In genomic region chr1:227910506-227910905, GRCh38 we compare ENCODE assay signal across 25 cellular contexts. TPM values are rescaled to one million over a fixed set of nuclear protein-coding genes. Genes with fewer than 3 reads are reported as not detected.
DNase-seq lines count a peak whose midpoint lies in the region; ATAC-seq lines count a peak whose summit lies in the region.
"Had no signal": no experiment of that assay in that cellular context is flagged by ENCODE, and none has a peak within 500 bp of the region (broad histone marks: within the 10 kb centered on the region; RNA-seq: fewer than 3 reads in every experiment).

No MANE protein-coding gene starts in this region.

- H3K36me3 Mint-ChIP-seq in activated T-cell treated with anti-CD3 and anti-CD28 coated beads, Interleukin-2, amount 50 U/mL, for 4 hours (ENCODE audit: insufficient read depth) = no peaks in the 10 kb centered on the region
- H3K36me3 Mint-ChIP-seq: CD8-positive, alpha-beta T cell had no signal

- ATAC-seq in esophagus mucosa = peak; percentile 9
- ATAC-seq in activated T-cell treated with anti-CD3 and anti-CD28 coated beads, Interleukin-2, amount 50 U/mL, for 4 hours = no peak
- ATAC-seq: activated CD8-positive, alpha-beta T cell treated with anti-CD3 and anti-CD28 coated beads, Interleukin-2, amount 10 ng/mL, durations not matched to agents 7 days and 5 days; CD8-positive, alpha-beta T cell; gastrocnemius medialis; K562; left lobe of liver had no signal

- no peaks in the 10 kb centered on the region for H3K9me3 Mint-ChIP-seq in activated T-cell treated with anti-CD3 and anti-CD28 coated beads, Interleukin-2, amount 50 U/mL, for 4 hours
- H3K9me3 Mint-ChIP-seq: activated B cell treated with CpG ODN at 0.5 μM for 24 hours; activated naive CD4-positive, alpha-beta T cell treated with anti-CD3 and anti-CD28 coated beads for 36 hours; activated T-cell treated with anti-CD3 and anti-CD28 coated beads, Interleukin-2, amount 50 U/mL, for 24 hours; CD8-positive, alpha-beta T cell; T-helper 2 cell treated with Interferon-gamma antibody and Interleukin-4, amounts not matched to agents 5 μg/mL and 100 μg/mL, for 36 hours had no signal

- no peaks in the 10 kb centered on the region for H3K4me1 Mint-ChIP-seq in activated T-cell treated with anti-CD3 and anti-CD28 coated beads, Interleukin-2, amount 50 U/mL, for 4 hours (ENCODE audit: low read depth)
- H3K4me1 Mint-ChIP-seq: activated B cell treated with CpG ODN at 0.5 μM for 24 hours had no signal

- no peak overlapping the region for H3K4me3 Mint-ChIP-seq in activated T-cell treated with anti-CD3 and anti-CD28 coated beads, Interleukin-2, amount 50 U/mL, for 4 hours
- H3K4me3 Mint-ChIP-seq: activated B cell treated with CpG ODN at 0.5 μM for 24 hours; activated CD8-positive, alpha-beta T cell treated with anti-CD3 and anti-CD28 coated beads, Interleukin-2, amount 10 ng/mL, durations not matched to agents 7 days and 5 days; activated naive CD4-positive, alpha-beta T cell treated with anti-CD3 and anti-CD28 coated beads for 36 hours; activated T-cell treated with anti-CD3 and anti-CD28 coated beads, Interleukin-2, amount 50 U/mL, for 24 hours; CD8-positive, alpha-beta T cell; T-helper 2 cell treated with Interferon-gamma antibody and Interleukin-4, amounts not matched to agents 5 μg/mL and 100 μg/mL, for 36 hours had no signal

- H3K27me3 Mint-ChIP-seq in activated T-cell treated with anti-CD3 and anti-CD28 coated beads, Interleukin-2, amount 50 U/mL, for 4 hours (ENCODE audit: low read depth) = no peaks in the 10 kb centered on the region
- H3K27me3 Mint-ChIP-seq: activated T-cell treated with anti-CD3 and anti-CD28 coated beads, Interleukin-2, amount 50 U/mL, for 24 hours had no signal

- DNase-seq in LHCN-M2 (ENCODE audit: low read depth) = peak; percentile 11
- peak; percentile 47 for DNase-seq in myocyte (ENCODE audit: low read depth)
- peak in 9 of 49 donors; percentile 14 to 54 (median 30) for DNase-seq in substantia nigra (lab: John Stamatoyannopoulos, UW)
- no peak for DNase-seq in NCI-H1105 (lab: John Stamatoyannopoulos, UW)
- DNase-seq in NCI-H82 treated with DMSO at 0.1 percent for 48 hours (lab: John Stamatoyannopoulos, UW; ENCODE audit: unreplicated experiment) = no peak
- DNase-seq in NOMO-1 treated with dmso at 0.1 percent for 144 hours (lab: John Stamatoyannopoulos, UW; ENCODE audit: unreplicated experiment) = no peak
- no peak for DNase-seq in activated T-cell treated with anti-CD3 and anti-CD28 coated beads, Interleukin-2, amount 50 U/mL, for 4 hours
- DNase-seq: activated B cell treated with CpG ODN at 0.5 μM for 24 hours; activated CD8-positive, alpha-beta T cell treated with anti-CD3 and anti-CD28 coated beads, Interleukin-2, amount 10 ng/mL, durations not matched to agents 7 days and 5 days; activated naive CD4-positive, alpha-beta T cell treated with anti-CD3 and anti-CD28 coated beads for 36 hours; activated T-cell treated with anti-CD3 and anti-CD28 coated beads, Interleukin-2, amount 50 U/mL, for 24 hours; DMS153; gastrocnemius medialis; GDM1; NCI-H1694; NCI-H774; stimulated activated CD4-positive, alpha-beta T cell treated with anti-CD3 and anti-CD28 coated beads, Interleukin-15, amount 100 ng/mL, for 24 hours had no signal

- peak overlapping the region; percentile 30 for H3K27ac ChIP-seq in substantia nigra (ENCODE audit: low read depth, low read length, poor library complexity, severe bottlenecking)
- H3K27ac ChIP-seq: cardiac muscle cell, gastrocnemius medialis, neutrophil had no signal

RNA-seq across cellular contexts. Expression of gene WNT9A, which starts 37.2 kb away (rescaled TPM):
- total RNA-seq in LHCN-M2 (2014; rRNA removed) (3.5 and 4.3 TPM in 2 replicates), esophagus mucosa (3.1 TPM), myocyte (6.5 and 10.6 TPM in 2 replicates)
- polyA plus RNA-seq in LHCN-M2 (2012) = 3.7 TPM
- polyA plus RNA-seq in myocyte (2012) = 11.8 TPM
- under 1 TPM; 0.05 to 0.08 (median 0.05) TPM for total RNA-seq in activated T-cell treated with anti-CD3 and anti-CD28 coated beads, Interleukin-2, amount 50 U/mL, for 4 hours
- total RNA-seq: activated B cell treated with CpG ODN at 0.5 μM for 24 hours; activated CD8-positive, alpha-beta T cell treated with anti-CD3 and anti-CD28 coated beads, Interleukin-2, amount 10 ng/mL, durations not matched to agents 7 days and 5 days; activated naive CD4-positive, alpha-beta T cell treated with anti-CD3 and anti-CD28 coated beads for 36 hours; CD8-positive, alpha-beta T cell; SK-MEL-5 had no signal
- polyA plus RNA-seq: cardiac muscle cell had no signal

Comparison
In these comparisons a context has a peak if more than half of its experiments do, and no peak if none do; other contexts are left out.
1. DNase-seq: peak in LHCN-M2 (single experiment) and myocyte (single experiment); none in NCI-H1105 (single experiment), NCI-H82 treated with DMSO at 0.1 percent for 48 hours (single experiment), NOMO-1 treated with dmso at 0.1 percent for 144 hours (single experiment) and activated T-cell treated with anti-CD3 and anti-CD28 coated beads, Interleukin-2, amount 50 U/mL, for 4 hours (single experiment).